ENCODE assay signal across 1 cellular context in the genomic region with DNA sequence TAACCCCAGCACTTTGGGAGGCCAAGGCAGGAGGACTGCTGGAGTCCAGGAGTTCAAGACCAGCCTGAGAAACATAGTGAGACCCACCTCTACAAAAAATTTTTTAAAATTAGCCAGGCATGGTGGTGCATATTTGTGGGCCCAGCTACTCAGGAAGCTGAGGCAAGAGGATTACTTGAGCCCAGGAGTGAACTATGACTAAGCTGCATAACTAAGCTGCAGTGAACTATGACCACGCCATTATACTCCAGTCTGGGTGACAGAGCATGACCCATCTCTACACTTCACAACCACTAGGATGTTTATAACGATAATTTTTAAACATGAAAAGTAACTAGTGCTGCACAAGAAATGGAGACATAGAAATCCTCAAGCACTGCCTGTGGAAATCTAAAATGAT.
TF ChIP-seq lines count a peak whose summit lies in the region.

No MANE protein-coding gene starts in this region.

TF ChIP-seq in HCT116, 20 proteins besides CTCF, POLR2A, EP300 and RAD21:
- TF ChIP-seq YY1 (IDR thresholded peaks at IDR 0.05; ENCODE audit: extremely low read depth, insufficient replicate concordance, low read depth, low read length), result no peak
- TF ChIP-seq JUND (IDR thresholded peaks at IDR 0.05), result no peak
- TF ChIP-seq SP1 (IDR thresholded peaks at IDR 0.05; ENCODE audit: low read depth), result no peak
- TF ChIP-seq ZNF274 (IDR thresholded peaks at IDR 0.05; ENCODE audit: low read depth, low read length), result no peak
- no peak for TF ChIP-seq SRF (IDR thresholded peaks at IDR 0.05; ENCODE audit: low read depth)
- no peak for TF ChIP-seq MAX (IDR thresholded peaks at IDR 0.05)
TF ChIP-seq in HCT116: peak in this region for 0.
